Comparison of ENCODE assay signal across 22 cellular contexts in genomic region chr1:57910331-57910730, GRCh38.
"Had no signal": no experiment of that assay in that cellular context is flagged by ENCODE, and none has a peak within 500 bp of the region (broad histone marks: within the 10 kb centered on the region; RNA-seq: fewer than 3 reads in every experiment).

No MANE protein-coding gene starts in this region.

- H3K4me3 Mint-ChIP-seq: immature natural killer cell, mesothelial cell of epicardium, naive B cell had no signal

- H3K4me3 ChIP-seq: coronary artery, dorsolateral prefrontal cortex, esophagus muscularis mucosa, gastroesophageal sphincter, heart left ventricle, hepatocyte, left lung, lower lobe of right lung, mucosa of descending colon had no signal

- H3K27ac Mint-ChIP-seq: immature natural killer cell, mesothelial cell of epicardium, naive B cell had no signal

- H3K27me3 Mint-ChIP-seq: naive B cell had no signal

- H3K36me3 ChIP-seq: esophagus muscularis mucosa, gastroesophageal sphincter, heart left ventricle, left lung, lower lobe of right lung had no signal

- ATAC-seq: gastroesophageal sphincter, left lung, left ventricle myocardium superior, lower lobe of right lung, mucosa of descending colon had no signal

- H3K4me2 ChIP-seq: hepatocyte had no signal

- H2AFZ ChIP-seq: hepatocyte had no signal

- H3K27me3 ChIP-seq: dorsolateral prefrontal cortex, esophagus muscularis mucosa, foreskin keratinocyte, gastroesophageal sphincter, heart left ventricle, left lung had no signal

- H3K4me1 ChIP-seq: esophagus muscularis mucosa, gastroesophageal sphincter, heart left ventricle, left lung, lower lobe of right lung had no signal

- H3K4me1 Mint-ChIP-seq: immature natural killer cell, naive B cell had no signal

- DNase-seq: dermis blood vessel endothelial cell; dorsolateral prefrontal cortex; effector CD4-positive, alpha-beta T cell; effector memory CD4-positive, alpha-beta T cell; heart left ventricle; hypothalamus; immature natural killer cell; islet precursor cell; kidney; kidney glomerular epithelial cell; left lung; left ventricle myocardium superior; lower lobe of right lung; mesenchymal stem cell; mucosa of descending colon; naive B cell had no signal

- H3K36me3 Mint-ChIP-seq: immature natural killer cell, mesothelial cell of epicardium, naive B cell had no signal

- H3K9me3 Mint-ChIP-seq: mesothelial cell of epicardium had no signal

- H3K27ac ChIP-seq: coronary artery, dorsolateral prefrontal cortex, esophagus muscularis mucosa, foreskin keratinocyte, gastroesophageal sphincter, heart left ventricle, hepatocyte, left lung, lower lobe of right lung had no signal

- H3K9me3 ChIP-seq: esophagus muscularis mucosa, gastroesophageal sphincter, lower lobe of right lung, mucosa of descending colon had no signal

- H3K79me2 ChIP-seq: hepatocyte had no signal
